8 cellular contexts compared by ENCODE assay signal in the genomic region with DNA sequence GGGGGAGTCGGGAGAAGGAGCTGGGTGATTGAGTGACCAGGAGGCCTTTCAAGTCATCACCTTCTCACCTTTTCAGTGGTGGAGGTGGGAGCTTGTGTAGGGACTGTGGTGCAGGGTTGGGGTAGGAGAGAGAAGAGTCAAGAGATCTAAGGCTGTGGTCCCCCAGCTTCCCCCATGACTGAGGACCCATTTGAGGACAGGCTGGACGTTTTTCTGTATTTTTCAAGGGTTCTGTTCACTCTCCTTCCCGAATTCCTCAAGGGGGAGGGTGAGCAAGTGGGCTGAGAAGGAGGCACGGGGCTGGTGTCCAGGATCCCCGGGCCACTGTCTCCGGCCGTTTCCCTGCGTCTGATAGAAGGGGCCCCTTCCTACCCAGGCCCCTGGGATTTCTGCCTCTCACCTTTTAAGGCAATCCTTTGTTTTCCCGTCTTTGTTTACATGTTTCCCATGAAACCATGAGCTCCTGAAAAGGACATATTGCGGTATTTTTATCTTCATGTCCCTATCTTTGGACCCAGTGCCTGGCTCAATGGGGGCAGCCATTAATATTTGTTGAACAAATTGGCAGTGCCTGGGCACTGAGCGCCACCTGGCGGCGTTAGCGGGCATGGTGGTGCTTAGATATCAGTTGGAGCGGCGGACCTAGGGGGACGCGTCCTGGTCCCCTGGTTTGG. TPM values are rescaled to one million over a fixed set of nuclear protein-coding genes. Genes with fewer than 3 reads are reported as not detected.
A peak's percentile ranks its signal among the peaks of the same experiment; 100 is the strongest.
DNase-seq lines count a peak whose midpoint lies in the region; ATAC-seq and TF ChIP-seq lines count a peak whose summit lies in the region.

No MANE protein-coding gene starts in this region.

- H3K4me1 ChIP-seq in BLaER1 (peaks cover 39% of the 10 kb centered on the region), HAP-1 (peaks cover 18% of the 10 kb centered on the region)
- peaks cover 5 to 52% of the 10 kb centered on the region in 2 donors for H3K4me1 ChIP-seq in naive thymus-derived CD4-positive, alpha-beta T cell (ENCODE audit: control insufficient read depth in 2 of 2, insufficient read depth in 2 of 2, low read length in 2 of 2)

- intact Hi-C loops in naive thymus-derived CD4-positive, alpha-beta T cell (cut with micrococcal nuclease): loop anchor here (1.0 to 10.0 kb wide), 7 partner anchors 36 to 254 kb away; a partner anchor contains a TSS

- H3K36me3 ChIP-seq in BLaER1 (no peaks in the 10 kb centered on the region), HAP-1 (replicated peaks) (no peaks in the 10 kb centered on the region)
- H3K36me3 ChIP-seq in naive thymus-derived CD4-positive, alpha-beta T cell (ENCODE audit: control insufficient read depth in 2 of 3, insufficient read depth in 3 of 3, low read length in 3 of 3): no peaks in the 10 kb centered on the region

- H3K27me3 Mint-ChIP-seq in naive thymus-derived CD4-positive, alpha-beta T cell: peaks cover 0 to 19% (median 0%) of the 10 kb centered on the region in 5 donors
- peaks cover 14% of the 10 kb centered on the region for H3K27me3 Mint-ChIP-seq in stimulated activated memory B cell treated with anti-CD40 and anti-IgM and Interleukin-4, amounts not matched to agents 10 μg/mL and 1 μg/mL and 100 μg/mL, for 72 hours

- H3K4me1 Mint-ChIP-seq in naive thymus-derived CD4-positive, alpha-beta T cell: peaks cover 0 to 43% (median 12%) of the 10 kb centered on the region in 7 donors
- H3K4me1 Mint-ChIP-seq in stimulated activated memory B cell treated with anti-CD40 and anti-IgM and Interleukin-4, amounts not matched to agents 10 μg/mL and 1 μg/mL and 100 μg/mL, for 72 hours: peaks cover 31% of the 10 kb centered on the region

- H4K20me1 ChIP-seq in BLaER1: no peaks in the 10 kb centered on the region

- CTCF ChIA-PET in naive thymus-derived CD4-positive, alpha-beta T cell (lab: Charles Lee): interaction anchor here (0.7 to 5.6 kb wide), 12 partner anchors 9 to 254 kb away, joined by 3 to 40 read pairs (median 4); a partner anchor contains a TSS

- H3K4me3 ChIP-seq in BLaER1: no peak overlapping the region
- no peak overlapping the region for H3K4me3 ChIP-seq in HAP-1
- no peak overlapping the region for H3K4me3 ChIP-seq in epithelial cell of esophagus (ENCODE audit: low read length)
- H3K4me3 ChIP-seq in naive thymus-derived CD4-positive, alpha-beta T cell (ENCODE audit: low read length): no peak overlapping the region

- peak; percentile 60 to 86 for DNase-seq in HAP-1 (ENCODE audit: low spot score in 2 of 2)
- DNase-seq in NOMO-1 treated with DMSO at 0.1 percent for 48 hours (lab: John Stamatoyannopoulos, UW; ENCODE audit: unreplicated experiment): peak; percentile 56
- peak; percentile 70 for DNase-seq in activated T-cell treated with anti-CD3 and anti-CD28 coated beads for 1 hour (ENCODE audit: low read depth)
- peak; percentile 53 for DNase-seq in epithelial cell of esophagus (ENCODE audit: low read depth)
- peak; percentile 22 to 72 (median 50) for DNase-seq in naive thymus-derived CD4-positive, alpha-beta T cell

- H3K27me3 ChIP-seq in BLaER1: peaks cover 39% of the 10 kb centered on the region
- no peaks in the 10 kb centered on the region; the same call in 1 of the 2 replicates for H3K27me3 ChIP-seq in HAP-1 (ENCODE audit: low read depth)
- no peaks in the 10 kb centered on the region for H3K27me3 ChIP-seq in naive thymus-derived CD4-positive, alpha-beta T cell (ENCODE audit: control insufficient read depth in 2 of 2, insufficient read depth in 2 of 2, low read length in 2 of 2)

- peak overlapping the region in 3 of 9 donors; percentile 18 to 65 (median 30) for H3K27ac Mint-ChIP-seq in naive thymus-derived CD4-positive, alpha-beta T cell
- H3K27ac Mint-ChIP-seq in stimulated activated memory B cell treated with anti-CD40 and anti-IgM and Interleukin-4, amounts not matched to agents 10 μg/mL and 1 μg/mL and 100 μg/mL, for 72 hours: peak overlapping the region; percentile 47

- no peak overlapping the region for H3K9ac ChIP-seq in BLaER1

- H3K4me3 Mint-ChIP-seq in naive thymus-derived CD4-positive, alpha-beta T cell: peak overlapping the region in 3 of 10 donors; percentile 17 to 30 (median 25)
- no peak overlapping the region for H3K4me3 Mint-ChIP-seq in stimulated activated memory B cell treated with anti-CD40 and anti-IgM and Interleukin-4, amounts not matched to agents 10 μg/mL and 1 μg/mL and 100 μg/mL, for 72 hours

- H3K4me2 ChIP-seq in BLaER1: peak overlapping the region; percentile 58

- TF ChIP-seq CTCF in epithelial cell of esophagus (IDR thresholded peaks at IDR 0.05; ENCODE audit: insufficient read depth, low read depth, low read length, missing control alignments): peak; percentile 91

- H3K9me3 ChIP-seq in BLaER1: no peaks in the 10 kb centered on the region
- H3K9me3 ChIP-seq in HAP-1: no peaks in the 10 kb centered on the region
- no peaks in the 10 kb centered on the region for H3K9me3 ChIP-seq in naive thymus-derived CD4-positive, alpha-beta T cell (ENCODE audit: control insufficient read depth in 2 of 3, low read length in 3 of 3)

- POLR2A ChIA-PET in naive thymus-derived CD4-positive, alpha-beta T cell (lab: Charles Lee): interaction anchor here (1.1 kb wide), 1 partner anchor 10 kb away, joined by 3 read pairs; no protein-coding TSS in a partner anchor

- H3K9me3 Mint-ChIP-seq in naive thymus-derived CD4-positive, alpha-beta T cell: no peaks in the 10 kb centered on the region
- no peaks in the 10 kb centered on the region for H3K9me3 Mint-ChIP-seq in stimulated activated memory B cell treated with anti-CD40 and anti-IgM and Interleukin-4, amounts not matched to agents 10 μg/mL and 1 μg/mL and 100 μg/mL, for 72 hours

- peak; percentile 68 for ATAC-seq in naive thymus-derived CD4-positive, alpha-beta T cell
- peak; percentile 52 for ATAC-seq in stimulated activated memory B cell treated with anti-CD40 and anti-IgM and Interleukin-4, amounts not matched to agents 10 μg/mL and 1 μg/mL and 100 μg/mL, for 72 hours
- no peak for ATAC-seq in GM21723 (IDR thresholded peaks at IDR 0.05; ENCODE audit: unreplicated experiment)

- in situ Hi-C loops in HAP-1 (cut with MboI; ENCODE audit: low sequenced_read_pairs): no loop called here

- no peak overlapping the region for H3K27ac ChIP-seq in BLaER1
- H3K27ac ChIP-seq in naive thymus-derived CD4-positive, alpha-beta T cell (ENCODE audit: low read depth, low read length): no peak overlapping the region

- H3K36me3 Mint-ChIP-seq in naive thymus-derived CD4-positive, alpha-beta T cell: no peaks in the 10 kb centered on the region
- H3K36me3 Mint-ChIP-seq in stimulated activated memory B cell treated with anti-CD40 and anti-IgM and Interleukin-4, amounts not matched to agents 10 μg/mL and 1 μg/mL and 100 μg/mL, for 72 hours: no peaks in the 10 kb centered on the region

RNA-seq across cellular contexts. Expression of a gene that starts 9.2 kb away (rescaled TPM):
- 10 to 100 TPM in 2 of 5 experiments, 1 to 10 TPM in 3; 5.0 to 52.4 (median 6.8) TPM for total RNA-seq in naive thymus-derived CD4-positive, alpha-beta T cell
- 1 to 10 TPM; 5.8 to 9.5 TPM for polyA plus RNA-seq in naive thymus-derived CD4-positive, alpha-beta T cell

RNA-seq across cellular contexts. Expression of a gene that starts 25.4 kb away (rescaled TPM):
- 1 to 10 TPM in 1 of 5 experiments, under 1 TPM in 2, not detected in 2; 0.13 to 1.9 (median 0.29) TPM for total RNA-seq in naive thymus-derived CD4-positive, alpha-beta T cell
- polyA plus RNA-seq in naive thymus-derived CD4-positive, alpha-beta T cell: not detected
